34 cellular contexts compared by ENCODE assay signal in genomic region chr10:75088640-75089039, GRCh38.
"Had no signal": no experiment of that assay in that cellular context is flagged by ENCODE, and none has a peak within 500 bp of the region (broad histone marks: within the 10 kb centered on the region; RNA-seq: fewer than 3 reads in every experiment).

No MANE protein-coding gene starts in this region.

- DNase-seq: Karpas-422, Kasumi-1, MG63, MM.1S, MV-4-11, NCI-H1048, NCI-H1092, NCI-H1092 treated with DMSO at 0.1 percent for 48 hours, NCI-H1105, NCI-H1105 treated with DMSO at 0.1 percent for 48 hours, NCI-H1417, NCI-H1417 treated with DMSO at 0.1 percent for 48 hours, NCI-H1436, NCI-H1436 treated with DMSO at 0.1 percent for 48 hours, NCI-H146, NCI-H1694, NCI-H1694 treated with DMSO at 0.1 percent for 48 hours, NCI-H187, NCI-H187 treated with DMSO at 0.1 percent for 48 hours, NCI-H1930, NCI-H2029, NCI-H2029 treated with DMSO at 0.1 percent for 48 hours, NCI-H2081, NCI-H2081 treated with DMSO at 0.1 percent for 48 hours, NCI-H2107, NCI-H2171, NCI-H2171 treated with DMSO at 0.1 percent for 48 hours, NCI-H2227 treated with DMSO at 0.1 percent for 48 hours, NCI-H226, NCI-H345, NCI-H446, NCI-H446 treated with DMSO at 0.1 percent for 48 hours, NCI-H510A had no signal

- H3K27ac ChIP-seq: KMS-11 had no signal

- H3K9me3 ChIP-seq: MG63 had no signal

- H3K4me3 ChIP-seq: MG63 had no signal

- H3K36me3 ChIP-seq: MG63 had no signal

- H3K27me3 ChIP-seq: MG63 had no signal

- H3K9ac ChIP-seq: KMS-11 had no signal

- H3K4me2 ChIP-seq: KMS-11 had no signal
